Comparison of ENCODE assay signal across 14 cellular contexts in the genomic region with DNA sequence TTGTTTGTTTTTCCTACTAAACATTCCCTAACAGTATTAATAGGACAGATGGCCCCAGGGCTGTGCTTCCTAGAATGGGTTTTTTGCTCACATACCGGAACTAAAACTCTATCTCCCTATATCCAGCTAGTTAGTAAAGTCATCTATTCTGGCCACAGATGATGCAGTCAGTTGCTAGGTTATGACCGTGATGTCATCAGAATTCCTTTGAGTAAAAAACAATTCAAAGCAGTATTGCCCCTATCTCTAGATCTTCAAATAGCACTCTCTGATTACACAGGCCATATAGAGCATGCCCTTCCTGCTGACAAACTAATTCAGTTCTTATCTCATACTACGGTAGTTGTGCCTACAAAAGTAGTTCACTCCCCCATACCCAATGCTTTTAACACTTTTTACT. TPM values are rescaled to one million over a fixed set of nuclear protein-coding genes. Genes with fewer than 3 reads are reported as not detected.
DNase-seq lines count a peak whose midpoint lies in the region; ATAC-seq and TF ChIP-seq lines count a peak whose summit lies in the region.
"Had no signal": no experiment of that assay in that cellular context is flagged by ENCODE, and none has a peak within 500 bp of the region (broad histone marks: within the 10 kb centered on the region; RNA-seq: fewer than 3 reads in every experiment).

No MANE protein-coding gene starts in this region.

- POLR2A ChIA-PET in HEK293 (lab: Yijun Ruan, JAX) = no interaction called here
- POLR2A ChIA-PET in activated CD4-positive, alpha-beta T cell treated with anti-CD3 and anti-CD28 coated beads for 36 hours (lab: Charles Lee) = no interaction called here

- intact Hi-C loops in activated CD4-positive, alpha-beta T cell treated with anti-CD3 and anti-CD28 coated beads for 36 hours (cut with DNase I, micrococcal nuclease) = no loop called here
- intact Hi-C loops in sciatic nerve (cut with DNase I) = no loop called here

- peaks cover 2% of the 10 kb centered on the region; the same call in 1 of the 2 replicates for H3K4me1 ChIP-seq in HEK293 (ENCODE audit: control insufficient read depth, insufficient read depth, low read length)
- H3K4me1 ChIP-seq: A549, BE2C had no signal

- TF ChIP-seq CTCF in HEK293 (tag by site-specific recombination; IDR thresholded peaks at IDR 0.05) = no peak

- no peak overlapping the region for H3K4me3 ChIP-seq in HEK293 (ENCODE audit: low read depth, low read length)
- H3K4me3 ChIP-seq: A549, GM23248 had no signal

- peaks cover 15% of the 10 kb centered on the region for H3K36me3 Mint-ChIP-seq in activated CD4-positive, alpha-beta T cell treated with anti-CD3 and anti-CD28 coated beads for 36 hours (ENCODE audit: low read depth)

- no peak overlapping the region for H3K4me3 Mint-ChIP-seq in activated CD4-positive, alpha-beta T cell treated with anti-CD3 and anti-CD28 coated beads for 36 hours
- H3K4me3 Mint-ChIP-seq: CD4-positive, alpha-beta memory T cell had no signal

- CTCF ChIA-PET in HEK293 (lab: Yijun Ruan, JAX) = no interaction called here
- CTCF ChIA-PET in activated CD4-positive, alpha-beta T cell treated with anti-CD3 and anti-CD28 coated beads for 36 hours (lab: Charles Lee) = interaction anchor here (1.3 to 1.5 kb wide), 2 partner anchors 14 to 52 kb away, joined by 3 read pairs; no protein-coding TSS in a partner anchor

- DNase-seq in LHCN-M2 (ENCODE audit: low read depth) = peak; percentile 17
- DNase-seq in amniotic epithelial cell (ENCODE audit: low read depth) = peak; percentile 6
- DNase-seq in foreskin melanocyte = peak; percentile 18
- no peak for DNase-seq in activated CD4-positive, alpha-beta T cell treated with anti-CD3 and anti-CD28 coated beads for 36 hours
- DNase-seq in sciatic nerve (ENCODE audit: low spot score) = no peak
- DNase-seq in NCI-H2171 treated with DMSO at 0.1 percent for 48 hours (lab: John Stamatoyannopoulos, UW) = no peak
- DNase-seq: BE2C; CD4-positive, alpha-beta memory T cell; DND-41; GF-D8; GM23248 had no signal

- no peaks in the 10 kb centered on the region for H3K9me3 ChIP-seq in HEK293 (ENCODE audit: control insufficient read depth, insufficient read depth, low read depth, low read length)
- H3K9me3 ChIP-seq: A549, BE2C had no signal

- no peak for ATAC-seq in activated CD4-positive, alpha-beta T cell treated with anti-CD3 and anti-CD28 coated beads for 36 hours
- no peak for ATAC-seq in sciatic nerve
- ATAC-seq: A549 had no signal

- H3K27ac ChIP-seq in HEK293 (ENCODE audit: extremely low read depth, low read depth, low read length) = no peak overlapping the region
- H3K27ac ChIP-seq: A549, C4-2B, GM23248 had no signal

- no peaks in the 10 kb centered on the region for H3K9me3 Mint-ChIP-seq in activated CD4-positive, alpha-beta T cell treated with anti-CD3 and anti-CD28 coated beads for 36 hours (ENCODE audit: low read depth)
- H3K9me3 Mint-ChIP-seq: CD4-positive, alpha-beta memory T cell had no signal

- no peak overlapping the region for H3K27ac Mint-ChIP-seq in activated CD4-positive, alpha-beta T cell treated with anti-CD3 and anti-CD28 coated beads for 36 hours
- H3K27ac Mint-ChIP-seq: CD4-positive, alpha-beta memory T cell had no signal

- no peaks in the 10 kb centered on the region for H3K27me3 Mint-ChIP-seq in activated CD4-positive, alpha-beta T cell treated with anti-CD3 and anti-CD28 coated beads for 36 hours
- H3K27me3 Mint-ChIP-seq: CD4-positive, alpha-beta memory T cell had no signal

- no peaks in the 10 kb centered on the region for H3K4me1 Mint-ChIP-seq in activated CD4-positive, alpha-beta T cell treated with anti-CD3 and anti-CD28 coated beads for 36 hours
- H3K4me1 Mint-ChIP-seq: CD4-positive, alpha-beta memory T cell had no signal

- H3K36me3 ChIP-seq in HEK293 (ENCODE audit: control insufficient read depth in 2 of 2, insufficient read depth in 1 of 2, low read length in 2 of 2) = peaks cover 8 to 9% of the 10 kb centered on the region in 2 experiments
- H3K36me3 ChIP-seq: BE2C had no signal

TF ChIP-seq in HEK293, 187 proteins besides CTCF, POLR2A, EP300 and RAD21:
- TF ChIP-seq ZNF76 (tag by site-specific recombination; IDR thresholded peaks at IDR 0.05; ENCODE audit: borderline replicate concordance, low read depth) (no peak), ZNF214 (tag by site-specific recombination; IDR thresholded peaks at IDR 0.05; ENCODE audit: borderline replicate concordance) (no peak), ZBTB21 (tag by site-specific recombination; IDR thresholded peaks at IDR 0.05) (peak; percentile 64; the same call in 1 of the 2 replicates), ZNF629 (tag by site-specific recombination; IDR thresholded peaks at IDR 0.05) (peak; percentile 73), ZNF19 (tag by site-specific recombination; IDR thresholded peaks at IDR 0.05; ENCODE audit: low read depth) (no peak), SETDB1 (IDR thresholded peaks at IDR 0.05; ENCODE audit: insufficient read length, low read length) (peak; percentile 70), ZNF335 (tag by site-specific recombination; conservative IDR thresholded peaks at IDR 0.05) (no peak)
- TF ChIP-seq, protein P1, sequence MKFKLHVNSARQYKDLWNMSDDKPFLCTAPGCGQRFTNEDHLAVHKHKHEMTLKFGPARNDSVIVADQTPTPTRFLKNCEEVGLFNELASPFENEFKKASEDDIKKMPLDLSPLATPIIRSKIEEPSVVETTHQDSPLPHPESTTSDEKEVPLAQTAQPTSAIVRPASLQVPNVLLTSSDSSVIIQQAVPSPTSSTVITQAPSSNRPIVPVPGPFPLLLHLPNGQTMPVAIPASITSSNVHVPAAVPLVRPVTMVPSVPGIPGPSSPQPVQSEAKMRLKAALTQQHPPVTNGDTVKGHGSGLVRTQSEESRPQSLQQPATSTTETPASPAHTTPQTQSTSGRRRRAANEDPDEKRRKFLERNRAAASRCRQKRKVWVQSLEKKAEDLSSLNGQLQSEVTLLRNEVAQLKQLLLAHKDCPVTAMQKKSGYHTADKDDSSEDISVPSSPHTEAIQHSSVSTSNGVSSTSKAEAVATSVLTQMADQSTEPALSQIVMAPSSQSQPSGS (tag by site-specific recombination; IDR thresholded peaks at IDR 0.05; ENCODE audit: low read depth) = peak; percentile 59; the same call in 1 of the 2 replicates
TF ChIP-seq in HEK293: peak in this region for 4.

RNA-seq across cellular contexts. Expression of a gene that starts 17.9 kb away (rescaled TPM):
- total RNA-seq in LHCN-M2 (2014; rRNA removed) (41.4 and 42.9 TPM in 2 replicates), sciatic nerve (68.1 TPM)
- 7.0 TPM for polyA plus RNA-seq in LHCN-M2 (2012)
- 10 to 100 TPM; 46.8 to 60.3 TPM for total RNA-seq in activated CD4-positive, alpha-beta T cell treated with anti-CD3 and anti-CD28 coated beads for 36 hours

RNA-seq across cellular contexts. Expression of a gene that starts 25.6 kb away (rescaled TPM):
- total RNA-seq in LHCN-M2 (2014; rRNA removed) = 15.2 and 16.1 TPM in 2 replicates
- 3.9 TPM for polyA plus RNA-seq in LHCN-M2 (2012)
- 10 to 100 TPM; 15.0 to 17.9 TPM for total RNA-seq in activated CD4-positive, alpha-beta T cell treated with anti-CD3 and anti-CD28 coated beads for 36 hours
- 21.5 TPM for total RNA-seq in sciatic nerve

Comparison
In these comparisons a context has a peak if more than half of its experiments do, and no peak if none do; other contexts are left out.
1. DNase-seq: peak in LHCN-M2 (single experiment), amniotic epithelial cell (single experiment) and foreskin melanocyte (single experiment); none in activated CD4-positive, alpha-beta T cell treated with anti-CD3 and anti-CD28 coated beads for 36 hours (single experiment), sciatic nerve (single experiment) and NCI-H2171 treated with DMSO at 0.1 percent for 48 hours (single experiment).